In the genomic region with DNA sequence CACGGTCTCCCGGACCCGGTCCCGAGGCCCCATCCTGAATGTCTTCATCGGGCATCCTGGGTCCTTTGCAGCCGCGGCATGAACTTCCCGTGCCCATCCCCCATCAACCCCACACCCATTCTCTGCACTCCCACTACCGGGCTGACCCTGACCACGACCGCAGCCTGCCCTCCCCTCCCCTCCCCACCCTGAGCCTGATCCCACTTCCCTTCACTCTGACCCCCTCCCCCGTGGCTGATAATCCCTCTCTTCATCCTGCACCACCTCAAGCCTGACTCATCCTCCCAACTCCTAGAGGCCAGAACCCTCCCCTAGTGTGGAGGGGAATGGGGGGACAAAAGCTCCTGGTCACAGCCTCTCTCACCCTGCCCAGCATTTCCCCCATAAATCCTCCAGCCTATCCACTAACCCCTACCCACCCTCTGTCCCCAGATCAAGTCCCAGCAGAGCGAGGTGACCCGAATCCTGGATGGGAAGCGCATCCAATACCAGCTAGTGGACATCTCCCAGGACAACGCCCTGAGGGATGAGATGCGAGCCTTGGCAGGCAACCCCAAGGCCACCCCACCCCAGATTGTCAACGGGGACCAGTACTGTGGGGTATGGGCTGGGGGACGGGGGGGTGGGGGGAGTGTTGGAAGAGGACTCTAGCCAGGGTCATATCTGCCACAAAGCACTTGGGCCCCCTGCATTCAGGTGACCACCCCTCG, we compare ENCODE assay signal across 1 cellular context.
TF ChIP-seq lines count a peak whose summit lies in the region.

No MANE protein-coding gene starts in this region.

TF ChIP-seq in endothelial cell of umbilical vein, 7 proteins besides CTCF, POLR2A, EP300 and RAD21 (continued from another document):
- no peak for TF ChIP-seq MAX (IDR thresholded peaks at IDR 0.05; ENCODE audit: insufficient read depth, insufficient read length)
- TF ChIP-seq GATA2 (IDR thresholded peaks at IDR 0.05; ENCODE audit: insufficient read depth, insufficient read length, low read depth, low read length), result no peak
